In the genomic region with DNA sequence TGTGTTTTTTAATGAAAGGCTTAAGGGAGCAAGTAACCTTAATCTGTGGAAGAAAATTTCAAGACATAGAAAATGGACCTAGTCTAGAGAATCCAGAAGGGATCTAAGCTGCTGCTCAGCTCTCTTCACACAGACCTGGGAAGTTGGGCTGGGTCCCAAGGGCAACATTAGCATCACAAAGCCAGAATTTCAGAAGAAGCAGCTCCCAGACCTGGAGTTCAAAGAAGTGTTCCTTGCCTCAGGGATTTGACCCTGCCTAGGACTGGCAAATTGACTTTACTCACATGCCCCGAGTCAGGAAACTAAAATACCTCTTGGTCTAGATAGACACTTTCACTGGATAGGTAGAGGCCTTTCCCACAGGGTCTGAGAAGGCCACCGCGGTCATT, we compare ENCODE assay signal across 1 cellular context. TPM values are rescaled to one million over a fixed set of nuclear protein-coding genes. Genes with fewer than 3 reads are reported as not detected.
"Had no signal": no experiment of that assay in that cellular context is flagged by ENCODE, and none has a peak within 500 bp of the region (broad histone marks: within the 10 kb centered on the region; RNA-seq: fewer than 3 reads in every experiment).

No MANE protein-coding gene starts in this region.

RNA-seq across cellular contexts. Expression of a gene that starts 14.9 kb away (rescaled TPM):
- total RNA-seq: H4 had no signal
